13 cellular contexts compared by ENCODE assay signal in genomic region chr3:101519685-101520365, GRCh38. TPM values are rescaled to one million over a fixed set of nuclear protein-coding genes. Genes with fewer than 3 reads are reported as not detected.
DNase-seq lines count a peak whose midpoint lies in the region; ATAC-seq and TF ChIP-seq lines count a peak whose summit lies in the region.
"Had no signal": no experiment of that assay in that cellular context is flagged by ENCODE, and none has a peak within 500 bp of the region (broad histone marks: within the 10 kb centered on the region; RNA-seq: fewer than 3 reads in every experiment).

No MANE protein-coding gene starts in this region.

- peaks cover 7% of the 10 kb centered on the region for H3K9me3 Mint-ChIP-seq in activated T-cell treated with anti-CD3 and anti-CD28 coated beads, Interleukin-2, amount 50 U/mL, for 24 hours
- peaks cover 0 to 2% of the 10 kb centered on the region in 2 donors for H3K9me3 Mint-ChIP-seq in effector memory CD8-positive, alpha-beta T cell
- H3K9me3 Mint-ChIP-seq: dendritic cell treated with granulocyte-macrophage colony-stimulating factor and Interleukin-4, amounts not matched to agents 40 ng/mL and 50 ng/mL, for 4 days; memory B cell had no signal

- no peak for ATAC-seq in effector memory CD8-positive, alpha-beta T cell (replicated peaks)
- ATAC-seq: stimulated activated naive B cell treated with anti-CD40 and anti-IgM and Interleukin-4, amounts not matched to agents 10 μg/mL and 1 μg/mL and 100 μg/mL, for 72 hours had no signal

- no peak overlapping the region for H2AFZ ChIP-seq in OCI-LY3 (ENCODE audit: low read depth, low read length)

- no peaks in the 10 kb centered on the region for H3K27me3 Mint-ChIP-seq in activated T-cell treated with anti-CD3 and anti-CD28 coated beads, Interleukin-2, amount 50 U/mL, for 24 hours
- H3K27me3 Mint-ChIP-seq in effector memory CD8-positive, alpha-beta T cell, result no peaks in the 10 kb centered on the region

- no peak for DNase-seq in activated T-cell treated with anti-CD3 and anti-CD28 coated beads, Interleukin-2, amount 50 U/mL, for 24 hours
- DNase-seq in activated T-cell treated with anti-CD3 and anti-CD28 coated beads, Interleukin-2, amount 50 U/mL, for 48 hours, result no peak
- DNase-seq in effector memory CD8-positive, alpha-beta T cell, result no peak
- DNase-seq in renal cortical epithelial cell (ENCODE audit: low read depth) (peak; percentile 89), germinal center (ENCODE audit: low spot score) (no peak), cerebellar nuclear complex (lab: John Stamatoyannopoulos, UW) (no peak)
- DNase-seq in NK-92 treated with Interleukin-12 subunit alpha and Interleukin-12 subunit beta, amount 100 ng/mL, for 24 hours (lab: John Stamatoyannopoulos, UW), result no peak
- DNase-seq: anterior cingulate cortex; MV-4-11; stimulated activated naive B cell treated with anti-CD40 and anti-IgM and Interleukin-4, amounts not matched to agents 10 μg/mL and 1 μg/mL and 100 μg/mL, for 72 hours had no signal

- H3K36me3 ChIP-seq in OCI-LY3 (replicated peaks; ENCODE audit: low read depth, low read length), result peaks cover 11% of the 10 kb centered on the region

- peak overlapping the region; percentile 97 for H3K27ac Mint-ChIP-seq in activated T-cell treated with anti-CD3 and anti-CD28 coated beads, Interleukin-2, amount 50 U/mL, for 24 hours
- peak overlapping the region; percentile 45 to 88 for H3K27ac Mint-ChIP-seq in effector memory CD8-positive, alpha-beta T cell
- H3K27ac Mint-ChIP-seq: dendritic cell treated with granulocyte-macrophage colony-stimulating factor and Interleukin-4, amounts not matched to agents 40 ng/mL and 50 ng/mL, for 4 days; memory B cell had no signal

- no peaks in the 10 kb centered on the region for H4K20me1 ChIP-seq in OCI-LY3 (ENCODE audit: insufficient read depth, low read length)

- peaks cover 56% of the 10 kb centered on the region for H3K4me1 Mint-ChIP-seq in activated T-cell treated with anti-CD3 and anti-CD28 coated beads, Interleukin-2, amount 50 U/mL, for 24 hours (ENCODE audit: low read depth)
- H3K4me1 Mint-ChIP-seq in effector memory CD8-positive, alpha-beta T cell (ENCODE audit: low read depth in 2 of 2), result peaks cover 21 to 22% of the 10 kb centered on the region in 2 donors
- H3K4me1 Mint-ChIP-seq: stimulated activated naive B cell treated with anti-CD40 and anti-IgM and Interleukin-4, amounts not matched to agents 10 μg/mL and 1 μg/mL and 100 μg/mL, for 72 hours had no signal

- H3K36me3 Mint-ChIP-seq in activated T-cell treated with anti-CD3 and anti-CD28 coated beads, Interleukin-2, amount 50 U/mL, for 24 hours (ENCODE audit: low read depth), result peaks cover 17% of the 10 kb centered on the region
- peaks cover 14% of the 10 kb centered on the region for H3K36me3 Mint-ChIP-seq in effector memory CD8-positive, alpha-beta T cell (ENCODE audit: insufficient read depth)
- H3K36me3 Mint-ChIP-seq: memory B cell had no signal

- H3K4me3 ChIP-seq in OCI-LY3 (ENCODE audit: low read length), result peak overlapping the region; percentile 87

- H3K4me1 ChIP-seq in OCI-LY3 (ENCODE audit: low read length), result peaks cover 42% of the 10 kb centered on the region

- no peaks in the 10 kb centered on the region for H3K27me3 ChIP-seq in OCI-LY3 (ENCODE audit: low read depth, low read length)

- H3K4me3 Mint-ChIP-seq in activated T-cell treated with anti-CD3 and anti-CD28 coated beads, Interleukin-2, amount 50 U/mL, for 24 hours, result peak overlapping the region; percentile 59
- H3K4me3 Mint-ChIP-seq in effector memory CD8-positive, alpha-beta T cell, result peak overlapping the region in 1 of 2 donors; percentile 61
- H3K4me3 Mint-ChIP-seq: dendritic cell treated with granulocyte-macrophage colony-stimulating factor and Interleukin-4, amounts not matched to agents 40 ng/mL and 50 ng/mL, for 4 days; memory B cell; stimulated activated naive B cell treated with anti-CD40 and anti-IgM and Interleukin-4, amounts not matched to agents 10 μg/mL and 1 μg/mL and 100 μg/mL, for 72 hours had no signal

- no peaks in the 10 kb centered on the region for H3K9me3 ChIP-seq in OCI-LY3 (ENCODE audit: insufficient read depth, low read length)

- H3K4me2 ChIP-seq in OCI-LY3 (ENCODE audit: low read length), result peak overlapping the region; percentile 100

- TF ChIP-seq CTCF in OCI-LY3 (IDR thresholded peaks at IDR 0.05; ENCODE audit: low read depth, low read length), result no peak

- peaks cover 19% of the 10 kb centered on the region for H3K79me2 ChIP-seq in OCI-LY3 (ENCODE audit: low read length)

- peak overlapping the region; percentile 99 for H3K27ac ChIP-seq in OCI-LY3 (ENCODE audit: low read length)

- H3K9ac ChIP-seq in OCI-LY3 (ENCODE audit: low read length), result peak overlapping the region; percentile 98; the same call in 1 of the 2 replicates

RNA-seq across cellular contexts. Expression of gene SENP7, which starts 6.8 kb away (rescaled TPM):
- 11.1 and 16.4 TPM in 2 replicates for total RNA-seq in renal cortical epithelial cell

RNA-seq across cellular contexts. Expression of gene TRMT10C, which starts 41.8 kb away (rescaled TPM):
- total RNA-seq in renal cortical epithelial cell, result 39.6 and 61.0 TPM in 2 replicates

RNA-seq across cellular contexts. Expression of gene PCNP, which starts 54.2 kb away (rescaled TPM):
- total RNA-seq in renal cortical epithelial cell, result 88.9 and 148 TPM in 2 replicates
